In the genomic region with DNA sequence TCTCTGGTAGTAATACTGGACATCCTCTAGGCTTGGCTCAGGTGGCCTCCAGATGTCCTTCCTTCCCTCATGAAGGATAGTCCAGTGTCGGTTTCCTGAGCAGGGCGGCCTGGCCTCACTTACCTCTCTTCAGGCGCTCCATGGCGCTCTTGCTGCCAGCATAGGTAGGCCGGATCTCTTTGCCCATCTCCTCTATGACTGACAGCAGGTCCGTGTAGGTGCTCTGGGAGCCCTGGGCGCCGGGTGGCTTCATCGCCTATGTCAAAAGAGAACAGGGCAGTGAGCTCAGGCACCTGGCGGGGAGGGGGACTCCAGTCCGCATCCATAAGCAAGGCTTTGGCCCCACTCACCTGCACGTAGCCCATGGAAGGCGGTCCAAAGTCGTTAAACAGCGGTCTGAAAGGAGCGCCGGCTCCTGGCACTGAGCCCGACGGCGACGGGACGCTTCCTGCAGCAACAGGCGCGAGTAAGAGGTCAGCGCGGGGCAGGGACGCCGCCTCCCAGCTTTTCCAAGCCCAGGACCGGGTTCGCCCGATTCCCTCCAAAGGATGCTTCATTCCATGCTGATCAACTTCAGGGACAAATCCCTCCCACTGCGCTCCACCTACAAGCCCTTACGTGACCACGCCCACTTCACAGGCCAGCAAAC, we compare ENCODE assay signal across 8 cellular contexts. TPM values are rescaled to one million over a fixed set of nuclear protein-coding genes. Genes with fewer than 3 reads are reported as not detected.
DNase-seq lines count a peak whose midpoint lies in the region; ATAC-seq and TF ChIP-seq lines count a peak whose summit lies in the region.

No MANE protein-coding gene starts in this region.

- peak overlapping the region; percentile 92 for H3K4me2 ChIP-seq in mesendoderm (ENCODE audit: low read length)

- no peak overlapping the region for H3K18ac ChIP-seq in mesendoderm (ENCODE audit: low read length)

- H3K27me3 Mint-ChIP-seq in type B pancreatic cell = peaks cover 20% of the 10 kb centered on the region

- ATAC-seq in GM18517 (IDR thresholded peaks at IDR 0.05; ENCODE audit: unreplicated experiment) (peak; percentile 23), HG03571 (IDR thresholded peaks at IDR 0.05; ENCODE audit: unreplicated experiment) (no peak)

- peaks cover 28% of the 10 kb centered on the region for H3K4me1 Mint-ChIP-seq in type B pancreatic cell (ENCODE audit: unreplicated experiment)

- peak overlapping the region; percentile 93 for H3K56ac ChIP-seq in mesendoderm (ENCODE audit: low read length)

- H3K36me3 Mint-ChIP-seq in type B pancreatic cell = no peaks in the 10 kb centered on the region

- peak overlapping the region; percentile 93 for H3K4me3 Mint-ChIP-seq in type B pancreatic cell

- no peak overlapping the region for H2AK5ac ChIP-seq in mesendoderm (ENCODE audit: low read length)

- H4K5ac ChIP-seq in mesendoderm (ENCODE audit: low read length) = no peak overlapping the region

- peak overlapping the region; percentile 85 for H3K9ac ChIP-seq in mesendoderm (ENCODE audit: low read length)

- H3K4me1 ChIP-seq in ectodermal cell (ENCODE audit: control insufficient read depth, insufficient read depth, low read length) (peaks cover 23% of the 10 kb centered on the region), mesendoderm (ENCODE audit: control insufficient read depth, low read depth, low read length) (peaks cover 10% of the 10 kb centered on the region)

- H3K4me3 ChIP-seq in ectodermal cell (ENCODE audit: insufficient read depth, low read depth, low read length) (peak overlapping the region; percentile 82), mesendoderm (ENCODE audit: low read length) (peak overlapping the region; percentile 77)

- H2BK15ac ChIP-seq in mesendoderm (replicated peaks; ENCODE audit: low read depth) = no peak overlapping the region

- H3K36me3 ChIP-seq in ectodermal cell (ENCODE audit: control insufficient read depth, insufficient read depth, low read length) (no peaks in the 10 kb centered on the region), mesendoderm (ENCODE audit: control insufficient read depth, insufficient read depth, low read length) (no peaks in the 10 kb centered on the region)

- peak; percentile 86 for DNase-seq in RKO (ENCODE audit: low spot score)
- peak; percentile 90 for DNase-seq in mesendoderm
- no peak for DNase-seq in type B pancreatic cell (ENCODE audit: extremely low spot score, unreplicated experiment)
- no peak for DNase-seq in OCI-M1 (lab: John Stamatoyannopoulos, UW)

- H3K27ac ChIP-seq in 22Rv1 (peak overlapping the region; percentile 96), ectodermal cell (ENCODE audit: insufficient read depth, low read depth, low read length, poor library complexity, severe bottlenecking) (peak overlapping the region; percentile 66), mesendoderm (ENCODE audit: low read depth, low read length) (no peak overlapping the region)

- TF ChIP-seq CTCF in 22Rv1 (IDR thresholded peaks at IDR 0.05) = no peak
- no peak for TF ChIP-seq CTCF in type B pancreatic cell (conservative IDR thresholded peaks at IDR 0.05)

- no peaks in the 10 kb centered on the region for H3K9me3 ChIP-seq in ectodermal cell (ENCODE audit: control insufficient read depth, low read length)

- H3K4ac ChIP-seq in mesendoderm (ENCODE audit: low read depth, low read length) = no peak overlapping the region

- H2BK120ac ChIP-seq in mesendoderm (ENCODE audit: low read depth, low read length) = no peak overlapping the region

- H3K27me3 ChIP-seq in ectodermal cell (ENCODE audit: control insufficient read depth, insufficient read depth, low read length, poor library complexity, severe bottlenecking) (peaks cover 12% of the 10 kb centered on the region), mesendoderm (ENCODE audit: insufficient read depth, low read length, poor library complexity) (no peaks in the 10 kb centered on the region)

- no peak overlapping the region for H4K8ac ChIP-seq in mesendoderm (ENCODE audit: low read depth, low read length)

- 29% methylated on average over 34 of the region's 34 CpGs for WGBS in ectodermal cell, 2 experiments
- no CpG with 5 or more reads among the region's 34 CpGs for WGBS in mesendoderm (ENCODE audit: extremely low coverage, insufficient coverage, low lambda C conversion rate)

- peak overlapping the region; percentile 98 for H3K27ac Mint-ChIP-seq in type B pancreatic cell

- H3K23ac ChIP-seq in mesendoderm (ENCODE audit: low read length) = peak overlapping the region; percentile 80

- no peak overlapping the region for H2BK5ac ChIP-seq in mesendoderm (ENCODE audit: low read length)

- H3K79me2 ChIP-seq in mesendoderm (ENCODE audit: control insufficient read depth, insufficient read depth, low read length) = no peaks in the 10 kb centered on the region

- H3K79me1 ChIP-seq in mesendoderm (ENCODE audit: low read length) = peaks cover 13% of the 10 kb centered on the region

- H3K9me3 Mint-ChIP-seq in type B pancreatic cell = no peaks in the 10 kb centered on the region

RNA-seq across cellular contexts. Expression of gene CDK2AP2, which starts 0.6 kb away (rescaled TPM):
- polyA plus RNA-seq in ectodermal cell (2013, experiment 1 of 4) = 31.7 TPM
- 26.2 TPM for polyA plus RNA-seq in ectodermal cell (2013, experiment 2 of 4)
- 29.8 TPM for polyA plus RNA-seq in ectodermal cell (2013, experiment 3 of 4)
- 30.6 TPM for polyA plus RNA-seq in ectodermal cell (2013, experiment 4 of 4)
- 46.8 TPM for polyA plus RNA-seq in mesendoderm (2013, experiment 1 of 2)
- polyA plus RNA-seq in mesendoderm (2013, experiment 2 of 2) = 48.6 TPM
- 34.9 and 37.5 TPM in 2 replicates for total RNA-seq in type B pancreatic cell (ENCODE audit: low replicate concordance)

RNA-seq across cellular contexts. Expression of gene PITPNM1, which starts 2.2 kb away (rescaled TPM):
- polyA plus RNA-seq in ectodermal cell (2013, experiment 1 of 4) = 43.7 TPM
- 49.6 TPM for polyA plus RNA-seq in ectodermal cell (2013, experiment 2 of 4)
- polyA plus RNA-seq in ectodermal cell (2013, experiment 3 of 4) = 34.6 TPM
- polyA plus RNA-seq in ectodermal cell (2013, experiment 4 of 4) = 34.4 TPM
- 26.1 TPM for polyA plus RNA-seq in mesendoderm (2013, experiment 1 of 2)
- polyA plus RNA-seq in mesendoderm (2013, experiment 2 of 2) = 26.5 TPM
- 50.4 and 51.7 TPM in 2 replicates for total RNA-seq in type B pancreatic cell (ENCODE audit: low replicate concordance)

RNA-seq across cellular contexts. Expression of gene CABP2, which starts 15.9 kb away (rescaled TPM):
- not detected for polyA plus RNA-seq in ectodermal cell (2013, experiment 1 of 4)
- polyA plus RNA-seq in ectodermal cell (2013, experiment 2 of 4) = not detected
- not detected for polyA plus RNA-seq in ectodermal cell (2013, experiment 3 of 4)
- not detected for polyA plus RNA-seq in ectodermal cell (2013, experiment 4 of 4)
- polyA plus RNA-seq in mesendoderm (2013, experiment 1 of 2) = not detected
- polyA plus RNA-seq in mesendoderm (2013, experiment 2 of 2) = not detected
- not detected in 2 replicates for total RNA-seq in type B pancreatic cell (ENCODE audit: low replicate concordance)

RNA-seq across cellular contexts. Expression of gene AIP, which starts 24.5 kb away (rescaled TPM):
- polyA plus RNA-seq in ectodermal cell (2013, experiment 1 of 4) = 37.5 TPM
- polyA plus RNA-seq in ectodermal cell (2013, experiment 2 of 4) = 34.0 TPM
- polyA plus RNA-seq in ectodermal cell (2013, experiment 3 of 4) = 32.2 TPM
- 34.2 TPM for polyA plus RNA-seq in ectodermal cell (2013, experiment 4 of 4)
- 14.4 TPM for polyA plus RNA-seq in mesendoderm (2013, experiment 1 of 2)
- polyA plus RNA-seq in mesendoderm (2013, experiment 2 of 2) = 14.2 TPM
- 32.4 and 47.6 TPM in 2 replicates for total RNA-seq in type B pancreatic cell (ENCODE audit: low replicate concordance)

RNA-seq across cellular contexts. Expression of gene TMEM134, which starts 38.3 kb away (rescaled TPM):
- polyA plus RNA-seq in ectodermal cell (2013, experiment 1 of 4) = 52.0 TPM
- polyA plus RNA-seq in ectodermal cell (2013, experiment 2 of 4) = 53.5 TPM
- polyA plus RNA-seq in ectodermal cell (2013, experiment 3 of 4) = 54.2 TPM
- polyA plus RNA-seq in ectodermal cell (2013, experiment 4 of 4) = 65.0 TPM
- polyA plus RNA-seq in mesendoderm (2013, experiment 1 of 2) = 27.8 TPM
- 25.7 TPM for polyA plus RNA-seq in mesendoderm (2013, experiment 2 of 2)
- 41.7 and 46.6 TPM in 2 replicates for total RNA-seq in type B pancreatic cell (ENCODE audit: low replicate concordance)

Comparison
In these comparisons a context has a peak if more than half of its experiments do, and no peak if none do; other contexts are left out.
1. DNase-seq: peak in RKO (single experiment) and mesendoderm (single experiment); none in type B pancreatic cell (single experiment) and OCI-M1 (single experiment).